15 cellular contexts compared by ENCODE assay signal in genomic region chr15:83200162-83200561, GRCh38. TPM values are rescaled to one million over a fixed set of nuclear protein-coding genes. Genes with fewer than 3 reads are reported as not detected.
DNase-seq lines count a peak whose midpoint lies in the region; ATAC-seq and TF ChIP-seq lines count a peak whose summit lies in the region.
"Had no signal": no experiment of that assay in that cellular context is flagged by ENCODE, and none has a peak within 500 bp of the region (broad histone marks: within the 10 kb centered on the region; RNA-seq: fewer than 3 reads in every experiment).

No MANE protein-coding gene starts in this region.

- no peak overlapping the region for H3K27ac ChIP-seq in foreskin keratinocyte
- H3K27ac ChIP-seq: BLaER1 treated with 17β-estradiol and CSF1 and Interleukin-3, amounts not matched to agents 10 nM and 100 nM; heart left ventricle; SJSA1 had no signal

- POLR2A ChIA-PET in AG04449 (lab: Yijun Ruan, JAX), result no interaction called here
- POLR2A ChIA-PET in activated CD8-positive, alpha-beta T cell treated with anti-CD3 and anti-CD28 coated beads, Interleukin-2, amount 10 ng/mL, durations not matched to agents 7 days and 5 days (lab: Charles Lee), result interaction anchor here (0.9 to 1.2 kb wide), 2 partner anchors 35 to 132 kb away, joined by 3 to 5 read pairs; partner anchors contain the start of gene BTBD1

- no peak overlapping the region for H3K4me3 ChIP-seq in AG04449 (ENCODE audit: low read depth, low read length)
- H3K4me3 ChIP-seq: BLaER1 treated with 17β-estradiol and CSF1 and Interleukin-3, amounts not matched to agents 10 nM and 100 nM; heart left ventricle; SJSA1 had no signal

- H3K4me1 Mint-ChIP-seq in activated CD8-positive, alpha-beta T cell treated with anti-CD3 and anti-CD28 coated beads, Interleukin-2, amount 10 ng/mL, durations not matched to agents 7 days and 5 days (ENCODE audit: low read depth), result peaks cover 70% of the 10 kb centered on the region

- no peak overlapping the region for H3K4me3 Mint-ChIP-seq in activated CD8-positive, alpha-beta T cell treated with anti-CD3 and anti-CD28 coated beads, Interleukin-2, amount 10 ng/mL, durations not matched to agents 7 days and 5 days
- H3K4me3 Mint-ChIP-seq: WTC11 had no signal

- TF ChIP-seq CTCF in AG04449 (IDR thresholded peaks at IDR 0.05; ENCODE audit: insufficient read depth, low read length, missing control alignments), result no peak
- no peak for TF ChIP-seq CTCF in foreskin keratinocyte (conservative IDR thresholded peaks at IDR 0.05)

- CTCF ChIA-PET in AG04449 (lab: Yijun Ruan, JAX), result no interaction called here
- CTCF ChIA-PET in activated CD8-positive, alpha-beta T cell treated with anti-CD3 and anti-CD28 coated beads, Interleukin-2, amount 10 ng/mL, durations not matched to agents 7 days and 5 days (lab: Charles Lee), result interaction anchor here (0.6 kb wide), 1 partner anchor 190 kb away, joined by 3 read pairs; no protein-coding TSS in a partner anchor

- peaks cover 14% of the 10 kb centered on the region for H3K36me3 Mint-ChIP-seq in activated CD8-positive, alpha-beta T cell treated with anti-CD3 and anti-CD28 coated beads, Interleukin-2, amount 10 ng/mL, durations not matched to agents 7 days and 5 days (ENCODE audit: low read depth)
- H3K36me3 Mint-ChIP-seq: WTC11 had no signal

- peak; percentile 36 for ATAC-seq in GM19452 (IDR thresholded peaks at IDR 0.05; ENCODE audit: unreplicated experiment)
- ATAC-seq in activated CD8-positive, alpha-beta T cell treated with anti-CD3 and anti-CD28 coated beads, Interleukin-2, amount 10 ng/mL, durations not matched to agents 7 days and 5 days, result peak; percentile 40
- peak; percentile 69 for ATAC-seq in foreskin keratinocyte
- no peak for ATAC-seq in GM19467 (IDR thresholded peaks at IDR 0.05; ENCODE audit: unreplicated experiment)
- ATAC-seq: heart left ventricle, WTC11 had no signal

- peaks cover 27% of the 10 kb centered on the region for H3K4me1 ChIP-seq in foreskin keratinocyte

- H3K27me3 ChIP-seq in foreskin keratinocyte, result no peaks in the 10 kb centered on the region
- H3K27me3 ChIP-seq: BLaER1 treated with 17β-estradiol and CSF1 and Interleukin-3, amounts not matched to agents 10 nM and 100 nM; heart left ventricle; SJSA1 had no signal

- DNase-seq in AG04449 (ENCODE audit: low read depth, low spot score) (peak; percentile 60), foreskin keratinocyte (peak; percentile 51 to 52), nucleus accumbens (lab: John Stamatoyannopoulos, UW) (no peak), DMS153 treated with DMSO at 0.1 percent for 48 hours (lab: John Stamatoyannopoulos, UW; ENCODE audit: unreplicated experiment) (no peak), GOT3 (lab: John Stamatoyannopoulos, UW) (no peak)
- no peak for DNase-seq in activated CD8-positive, alpha-beta T cell treated with anti-CD3 and anti-CD28 coated beads, Interleukin-2, amount 10 ng/mL, durations not matched to agents 7 days and 5 days
- DNase-seq: activated naive CD4-positive, alpha-beta T cell treated with anti-CD3 and anti-CD28 coated beads, Interleukin-2, amount 50 U/mL, for 16 hours; GF-D8; heart left ventricle; NCI-H748 treated with DMSO at 0.1 percent for 48 hours had no signal

- no peaks in the 10 kb centered on the region for H3K9me3 Mint-ChIP-seq in activated CD8-positive, alpha-beta T cell treated with anti-CD3 and anti-CD28 coated beads, Interleukin-2, amount 10 ng/mL, durations not matched to agents 7 days and 5 days (ENCODE audit: insufficient read depth)
- H3K9me3 Mint-ChIP-seq: WTC11 had no signal

- peak overlapping the region; percentile 41 for H3K27ac Mint-ChIP-seq in activated CD8-positive, alpha-beta T cell treated with anti-CD3 and anti-CD28 coated beads, Interleukin-2, amount 10 ng/mL, durations not matched to agents 7 days and 5 days
- H3K27ac Mint-ChIP-seq: WTC11 had no signal

- peaks cover 4% of the 10 kb centered on the region for H3K27me3 Mint-ChIP-seq in activated CD8-positive, alpha-beta T cell treated with anti-CD3 and anti-CD28 coated beads, Interleukin-2, amount 10 ng/mL, durations not matched to agents 7 days and 5 days (ENCODE audit: low read depth)

RNA-seq across cellular contexts. Expression of gene HDGFL3, which starts 7.5 kb away (rescaled TPM):
- total RNA-seq in activated CD8-positive, alpha-beta T cell treated with anti-CD3 and anti-CD28 coated beads, Interleukin-2, amount 10 ng/mL, durations not matched to agents 7 days and 5 days, result 10 to 100 TPM; 76.8 to 79.7 TPM
- 57.0 and 61.3 TPM in 2 replicates for total RNA-seq in foreskin keratinocyte
- 18.1 and 23.9 TPM in 2 replicates for polyA plus RNA-seq in foreskin keratinocyte

Comparison
In these comparisons a context has a peak if more than half of its experiments do, and no peak if none do; other contexts are left out.
1. DNase-seq: peak in AG04449 (single experiment) and foreskin keratinocyte (2 of 2); none in activated CD8-positive, alpha-beta T cell treated with anti-CD3 and anti-CD28 coated beads, Interleukin-2, amount 10 ng/mL, durations not matched to agents 7 days and 5 days (single experiment), nucleus accumbens (0 of 56), DMS153 treated with DMSO at 0.1 percent for 48 hours (single experiment) and GOT3 (single experiment).